Comparison of ENCODE assay signal across 1 cellular context in the genomic region with DNA sequence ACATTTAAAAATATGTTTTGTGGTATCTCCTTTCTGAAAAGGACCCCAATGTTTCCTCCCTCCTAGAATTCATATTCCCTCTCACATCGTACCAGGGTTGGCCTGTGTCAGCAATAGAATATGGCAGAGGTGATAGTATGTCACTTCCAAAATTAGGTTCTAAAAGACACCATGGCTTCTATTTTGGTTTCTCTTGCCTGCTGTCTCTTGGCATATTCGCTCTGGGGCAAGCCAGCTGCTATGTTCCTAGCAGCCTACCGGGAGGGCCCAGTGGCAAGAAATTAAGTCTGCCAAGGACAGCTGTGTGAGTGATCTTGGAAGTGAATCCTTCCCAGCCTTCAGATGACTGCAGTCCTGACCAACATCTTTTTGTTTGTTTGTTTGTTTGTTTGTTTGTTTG.
TF ChIP-seq lines count a peak whose summit lies in the region.

No MANE protein-coding gene starts in this region.

TF ChIP-seq in WTC11, 78 proteins besides CTCF, POLR2A, EP300 and RAD21 (continued from another document):
- TF ChIP-seq, protein P1, sequence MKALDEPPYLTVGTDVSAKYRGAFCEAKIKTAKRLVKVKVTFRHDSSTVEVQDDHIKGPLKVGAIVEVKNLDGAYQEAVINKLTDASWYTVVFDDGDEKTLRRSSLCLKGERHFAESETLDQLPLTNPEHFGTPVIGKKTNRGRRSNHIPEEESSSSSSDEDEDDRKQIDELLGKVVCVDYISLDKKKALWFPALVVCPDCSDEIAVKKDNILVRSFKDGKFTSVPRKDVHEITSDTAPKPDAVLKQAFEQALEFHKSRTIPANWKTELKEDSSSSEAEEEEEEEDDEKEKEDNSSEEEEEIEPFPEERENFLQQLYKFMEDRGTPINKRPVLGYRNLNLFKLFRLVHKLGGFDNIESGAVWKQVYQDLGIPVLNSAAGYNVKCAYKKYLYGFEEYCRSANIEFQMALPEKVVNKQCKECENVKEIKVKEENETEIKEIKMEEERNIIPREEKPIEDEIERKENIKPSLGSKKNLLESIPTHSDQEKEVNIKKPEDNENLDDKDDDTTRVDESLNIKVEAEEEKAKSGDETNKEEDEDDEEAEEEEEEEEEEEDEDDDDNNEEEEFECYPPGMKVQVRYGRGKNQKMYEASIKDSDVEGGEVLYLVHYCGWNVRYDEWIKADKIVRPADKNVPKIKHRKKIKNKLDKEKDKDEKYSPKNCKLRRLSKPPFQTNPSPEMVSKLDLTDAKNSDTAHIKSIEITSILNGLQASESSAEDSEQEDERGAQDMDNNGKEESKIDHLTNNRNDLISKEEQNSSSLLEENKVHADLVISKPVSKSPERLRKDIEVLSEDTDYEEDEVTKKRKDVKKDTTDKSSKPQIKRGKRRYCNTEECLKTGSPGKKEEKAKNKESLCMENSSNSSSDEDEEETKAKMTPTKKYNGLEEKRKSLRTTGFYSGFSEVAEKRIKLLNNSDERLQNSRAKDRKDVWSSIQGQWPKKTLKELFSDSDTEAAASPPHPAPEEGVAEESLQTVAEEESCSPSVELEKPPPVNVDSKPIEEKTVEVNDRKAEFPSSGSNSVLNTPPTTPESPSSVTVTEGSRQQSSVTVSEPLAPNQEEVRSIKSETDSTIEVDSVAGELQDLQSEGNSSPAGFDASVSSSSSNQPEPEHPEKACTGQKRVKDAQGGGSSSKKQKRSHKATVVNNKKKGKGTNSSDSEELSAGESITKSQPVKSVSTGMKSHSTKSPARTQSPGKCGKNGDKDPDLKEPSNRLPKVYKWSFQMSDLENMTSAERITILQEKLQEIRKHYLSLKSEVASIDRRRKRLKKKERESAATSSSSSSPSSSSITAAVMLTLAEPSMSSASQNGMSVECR (CRISPR knock-in tag; IDR thresholded peaks at IDR 0.05; ENCODE audit: borderline replicate concordance) = no peak
- TF ChIP-seq JUN (CRISPR knock-in tag; IDR thresholded peaks at IDR 0.05) = no peak
- TF ChIP-seq, protein P2, sequence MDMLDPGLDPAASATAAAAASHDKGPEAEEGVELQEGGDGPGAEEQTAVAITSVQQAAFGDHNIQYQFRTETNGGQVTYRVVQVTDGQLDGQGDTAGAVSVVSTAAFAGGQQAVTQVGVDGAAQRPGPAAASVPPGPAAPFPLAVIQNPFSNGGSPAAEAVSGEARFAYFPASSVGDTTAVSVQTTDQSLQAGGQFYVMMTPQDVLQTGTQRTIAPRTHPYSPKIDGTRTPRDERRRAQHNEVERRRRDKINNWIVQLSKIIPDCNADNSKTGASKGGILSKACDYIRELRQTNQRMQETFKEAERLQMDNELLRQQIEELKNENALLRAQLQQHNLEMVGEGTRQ (CRISPR knock-in tag; IDR thresholded peaks at IDR 0.05) = no peak
- TF ChIP-seq ETV6 (CRISPR knock-in tag; IDR thresholded peaks at IDR 0.05) = no peak
- TF ChIP-seq ZBTB21 (CRISPR knock-in tag; IDR thresholded peaks at IDR 0.05; ENCODE audit: borderline replicate concordance) = no peak
- TF ChIP-seq SMAD4 (CRISPR knock-in tag; IDR thresholded peaks at IDR 0.05) = no peak
- TF ChIP-seq, protein P3, sequence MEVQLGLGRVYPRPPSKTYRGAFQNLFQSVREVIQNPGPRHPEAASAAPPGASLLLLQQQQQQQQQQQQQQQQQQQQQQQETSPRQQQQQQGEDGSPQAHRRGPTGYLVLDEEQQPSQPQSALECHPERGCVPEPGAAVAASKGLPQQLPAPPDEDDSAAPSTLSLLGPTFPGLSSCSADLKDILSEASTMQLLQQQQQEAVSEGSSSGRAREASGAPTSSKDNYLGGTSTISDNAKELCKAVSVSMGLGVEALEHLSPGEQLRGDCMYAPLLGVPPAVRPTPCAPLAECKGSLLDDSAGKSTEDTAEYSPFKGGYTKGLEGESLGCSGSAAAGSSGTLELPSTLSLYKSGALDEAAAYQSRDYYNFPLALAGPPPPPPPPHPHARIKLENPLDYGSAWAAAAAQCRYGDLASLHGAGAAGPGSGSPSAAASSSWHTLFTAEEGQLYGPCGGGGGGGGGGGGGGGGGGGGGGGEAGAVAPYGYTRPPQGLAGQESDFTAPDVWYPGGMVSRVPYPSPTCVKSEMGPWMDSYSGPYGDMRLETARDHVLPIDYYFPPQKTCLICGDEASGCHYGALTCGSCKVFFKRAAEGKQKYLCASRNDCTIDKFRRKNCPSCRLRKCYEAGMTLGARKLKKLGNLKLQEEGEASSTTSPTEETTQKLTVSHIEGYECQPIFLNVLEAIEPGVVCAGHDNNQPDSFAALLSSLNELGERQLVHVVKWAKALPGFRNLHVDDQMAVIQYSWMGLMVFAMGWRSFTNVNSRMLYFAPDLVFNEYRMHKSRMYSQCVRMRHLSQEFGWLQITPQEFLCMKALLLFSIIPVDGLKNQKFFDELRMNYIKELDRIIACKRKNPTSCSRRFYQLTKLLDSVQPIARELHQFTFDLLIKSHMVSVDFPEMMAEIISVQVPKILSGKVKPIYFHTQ (CRISPR knock-in tag; IDR thresholded peaks at IDR 0.05) = no peak
- no peak for TF ChIP-seq MXD4 (CRISPR knock-in tag; IDR thresholded peaks at IDR 0.05; ENCODE audit: borderline replicate concordance)
